In genomic region chr16:3152022-3152272, GRCh38 we compare ENCODE assay signal across 9 cellular contexts. TPM values are rescaled to one million over a fixed set of nuclear protein-coding genes. Genes with fewer than 3 reads are reported as not detected.
DNase-seq lines count a peak whose midpoint lies in the region; TF ChIP-seq lines count a peak whose summit lies in the region.
"Had no signal": no experiment of that assay in that cellular context is flagged by ENCODE, and none has a peak within 500 bp of the region (broad histone marks: within the 10 kb centered on the region; RNA-seq: fewer than 3 reads in every experiment).

No MANE protein-coding gene starts in this region.

- no peaks in the 10 kb centered on the region for H3K36me3 ChIP-seq in right atrium auricular region
- H3K36me3 ChIP-seq in stomach smooth muscle (ENCODE audit: control insufficient read depth in 2 of 2, insufficient read depth in 2 of 2, low read length in 2 of 2), result no peaks in the 10 kb centered on the region

- CTCF ChIA-PET in activated CD4-positive, alpha-beta memory T cell treated with anti-CD3 and anti-CD28 coated beads, Interleukin-2, amount 10 ng/mL, durations not matched to agents 7 days and 5 days (lab: Charles Lee), result interaction anchor here (0.8 to 5.6 kb wide), 3 partner anchors 17 to 50 kb away, joined by 3 to 56 read pairs (median 4); partner anchors contain the start of gene ZNF213

- H3K9me3 ChIP-seq in right atrium auricular region (no peaks in the 10 kb centered on the region), stomach smooth muscle (ENCODE audit: control insufficient read depth in 2 of 2, low read length in 2 of 2) (peaks cover 2 to 8% of the 10 kb centered on the region in 2 donors)

- H3K27ac ChIP-seq in right atrium auricular region (peak overlapping the region; percentile 58 to 91), stomach smooth muscle (ENCODE audit: low read length) (peak overlapping the region; percentile 41)

- H3K4me1 Mint-ChIP-seq in activated CD4-positive, alpha-beta memory T cell treated with anti-CD3 and anti-CD28 coated beads, Interleukin-2, amount 10 ng/mL, durations not matched to agents 7 days and 5 days, result peaks cover 38% of the 10 kb centered on the region

- peaks cover 22% of the 10 kb centered on the region for H3K27me3 Mint-ChIP-seq in activated CD4-positive, alpha-beta memory T cell treated with anti-CD3 and anti-CD28 coated beads, Interleukin-2, amount 10 ng/mL, durations not matched to agents 7 days and 5 days

- TF ChIP-seq CTCF in right atrium auricular region (IDR thresholded peaks at IDR 0.05), result no peak

- peak; percentile 80 for DNase-seq in SKM-1 (lab: John Stamatoyannopoulos, UW; ENCODE audit: unreplicated experiment)
- DNase-seq in SKM-1 treated with dmso at 0.1 percent for 144 hours (lab: John Stamatoyannopoulos, UW; ENCODE audit: unreplicated experiment), result no peak
- peak; percentile 40 for DNase-seq in activated CD4-positive, alpha-beta memory T cell treated with anti-CD3 and anti-CD28 coated beads, Interleukin-2, amount 10 ng/mL, durations not matched to agents 7 days and 5 days
- DNase-seq in right atrium auricular region (ENCODE audit: low spot score), result no peak
- DNase-seq in T1000 (lab: John Stamatoyannopoulos, UW), result no peak
- no peak for DNase-seq in NCI-H748 (lab: John Stamatoyannopoulos, UW; ENCODE audit: unreplicated experiment)
- DNase-seq in HCEC 1CT, result no peak

- POLR2A ChIA-PET in activated CD4-positive, alpha-beta memory T cell treated with anti-CD3 and anti-CD28 coated beads, Interleukin-2, amount 10 ng/mL, durations not matched to agents 7 days and 5 days (lab: Charles Lee), result interaction anchor here (1.2 to 3.7 kb wide), 2 partner anchors 16 to 36 kb away, joined by 3 to 51 read pairs; partner anchors contain the start of genes OR1F1 and ZNF213

- no peaks in the 10 kb centered on the region for H3K9me3 Mint-ChIP-seq in activated CD4-positive, alpha-beta memory T cell treated with anti-CD3 and anti-CD28 coated beads, Interleukin-2, amount 10 ng/mL, durations not matched to agents 7 days and 5 days

- H3K4me3 ChIP-seq in right atrium auricular region (peak overlapping the region; percentile 65 to 76), stomach smooth muscle (ENCODE audit: low read length in 2 of 2) (peak overlapping the region; percentile 75 to 83)

- H3K9ac ChIP-seq in stomach smooth muscle (ENCODE audit: low read length in 2 of 2), result peak overlapping the region in 1 of 2 donors; percentile 42

- H3K27ac Mint-ChIP-seq in activated CD4-positive, alpha-beta memory T cell treated with anti-CD3 and anti-CD28 coated beads, Interleukin-2, amount 10 ng/mL, durations not matched to agents 7 days and 5 days, result peak overlapping the region; percentile 71

- H3K4me3 Mint-ChIP-seq in activated CD4-positive, alpha-beta memory T cell treated with anti-CD3 and anti-CD28 coated beads, Interleukin-2, amount 10 ng/mL, durations not matched to agents 7 days and 5 days, result peak overlapping the region; percentile 68

- peaks cover 8% of the 10 kb centered on the region for H3K36me3 Mint-ChIP-seq in activated CD4-positive, alpha-beta memory T cell treated with anti-CD3 and anti-CD28 coated beads, Interleukin-2, amount 10 ng/mL, durations not matched to agents 7 days and 5 days (ENCODE audit: low read depth)

- H3K27me3 ChIP-seq in right atrium auricular region (no peaks in the 10 kb centered on the region), stomach smooth muscle (ENCODE audit: control insufficient read depth in 1 of 2, insufficient read depth in 2 of 2, low read length in 2 of 2) (no peaks in the 10 kb centered on the region)

- H3K4me1 ChIP-seq in right atrium auricular region (peaks cover 0 to 27% of the 10 kb centered on the region in 2 donors), stomach smooth muscle (ENCODE audit: control insufficient read depth, insufficient read depth, low read length) (peaks cover 21% of the 10 kb centered on the region)

RNA-seq across cellular contexts. Expression of gene ZNF213, which starts 17.1 kb away (rescaled TPM):
- 10 to 100 TPM; 10.5 to 11.6 TPM for total RNA-seq in activated CD4-positive, alpha-beta memory T cell treated with anti-CD3 and anti-CD28 coated beads, Interleukin-2, amount 10 ng/mL, durations not matched to agents 7 days and 5 days
- total RNA-seq in right atrium auricular region, result 1 to 10 TPM; 7.3 to 7.9 TPM

RNA-seq across cellular contexts. Expression of gene OR1F1, which starts 36.1 kb away (rescaled TPM):
- total RNA-seq in activated CD4-positive, alpha-beta memory T cell treated with anti-CD3 and anti-CD28 coated beads, Interleukin-2, amount 10 ng/mL, durations not matched to agents 7 days and 5 days, result not detected
- total RNA-seq in right atrium auricular region, result not detected
- total RNA-seq: mononuclear cell had no signal

RNA-seq across cellular contexts. Expression of gene ZNF205, which starts 39.6 kb away (rescaled TPM):
- total RNA-seq in activated CD4-positive, alpha-beta memory T cell treated with anti-CD3 and anti-CD28 coated beads, Interleukin-2, amount 10 ng/mL, durations not matched to agents 7 days and 5 days, result not detected
- 10 to 100 TPM; 10.5 to 12.4 TPM for total RNA-seq in right atrium auricular region

RNA-seq across cellular contexts. Expression of gene ZSCAN10, which starts 52.9 kb away (rescaled TPM):
- under 1 TPM in 1 of 2 experiments, not detected in 1; 0.15 TPM for total RNA-seq in activated CD4-positive, alpha-beta memory T cell treated with anti-CD3 and anti-CD28 coated beads, Interleukin-2, amount 10 ng/mL, durations not matched to agents 7 days and 5 days
- not detected for total RNA-seq in right atrium auricular region

Comparison
In these comparisons a context has a peak if more than half of its experiments do, and no peak if none do; other contexts are left out.
1. DNase-seq: peak in SKM-1 (single experiment) and activated CD4-positive, alpha-beta memory T cell treated with anti-CD3 and anti-CD28 coated beads, Interleukin-2, amount 10 ng/mL, durations not matched to agents 7 days and 5 days (single experiment); none in SKM-1 treated with dmso at 0.1 percent for 144 hours (single experiment), right atrium auricular region (single experiment), T1000 (single experiment), NCI-H748 (single experiment) and HCEC 1CT (single experiment).
2. RNA of gene ZNF205, which starts 39.6 kb away (total RNA-seq): 10.5 to 12.4 TPM in right atrium auricular region; not detected in activated CD4-positive, alpha-beta memory T cell treated with anti-CD3 and anti-CD28 coated beads, Interleukin-2, amount 10 ng/mL, durations not matched to agents 7 days and 5 days; every median in the first group is over 10 times any median in the second.